ENCODE assay signal across 27 cellular contexts in genomic region chr7:111074772-111075152, GRCh38. TPM values are rescaled to one million over a fixed set of nuclear protein-coding genes. Genes with fewer than 3 reads are reported as not detected.
DNase-seq lines count a peak whose midpoint lies in the region; ATAC-seq and TF ChIP-seq lines count a peak whose summit lies in the region.
"Had no signal": no experiment of that assay in that cellular context is flagged by ENCODE, and none has a peak within 500 bp of the region (broad histone marks: within the 10 kb centered on the region; RNA-seq: fewer than 3 reads in every experiment).

No MANE protein-coding gene starts in this region.

- H3K27ac ChIP-seq in KOPT-K1 (ENCODE audit: low read depth, low read length, poor library complexity, severe bottlenecking) = peak overlapping the region; percentile 56
- H3K27ac ChIP-seq: A549, esophagus squamous epithelium, gastrocnemius medialis, lower lobe of right lung, SJSA1 had no signal

- H3K36me3 ChIP-seq in KOPT-K1 (ENCODE audit: insufficient read depth, low read length) = no peaks in the 10 kb centered on the region
- H3K36me3 ChIP-seq: esophagus squamous epithelium, gastrocnemius medialis, lower lobe of right lung, MG63, SJSA1 had no signal

- peaks cover 12% of the 10 kb centered on the region for H3K9me3 Mint-ChIP-seq in activated CD4-positive, alpha-beta T cell treated with anti-CD3 and anti-CD28 coated beads, Interleukin-2, amount 10 ng/mL, durations not matched to agents 24 days and 14 days
- H3K9me3 Mint-ChIP-seq in activated T-helper 17 cell treated with anti-CD3 and anti-CD28 coated beads, Interleukin-2, amount 50 U/mL, for 72 hours = no peaks in the 10 kb centered on the region
- no peaks in the 10 kb centered on the region for H3K9me3 Mint-ChIP-seq in nephron progenitor cell
- H3K9me3 Mint-ChIP-seq: IgD-negative memory B cell, type B pancreatic cell had no signal

- DNase-seq in activated CD4-positive, alpha-beta T cell treated with anti-CD3 and anti-CD28 coated beads, Interleukin-2, amount 10 ng/mL, durations not matched to agents 24 days and 14 days = no peak
- DNase-seq in activated CD4-positive, alpha-beta T cell treated with anti-CD3 and anti-CD28 coated beads for 4 hours = no peak
- no peak for DNase-seq in nephron progenitor cell
- DNase-seq: activated CD4-positive, CD25-positive, alpha-beta regulatory T cell treated with anti-CD3 and anti-CD28 coated beads, Interleukin-2, amount 50 U/mL, for 72 hours; effector CD4-positive, alpha-beta T cell; esophagus squamous epithelium; gastrocnemius medialis; H7; hypothalamus; lower lobe of right lung; MG63; mucosa of descending colon; NCI-H1436; NCI-H524 treated with DMSO at 0.1 percent for 48 hours; stimulated activated naive CD4-positive, alpha-beta T cell treated with Interleukin-2 at 50 U/mL for 16 hours; T1000 had no signal

- peak overlapping the region; percentile 71 for H3K4me3 Mint-ChIP-seq in activated CD4-positive, alpha-beta T cell treated with anti-CD3 and anti-CD28 coated beads, Interleukin-2, amount 10 ng/mL, durations not matched to agents 24 days and 14 days
- peak overlapping the region; percentile 78 for H3K4me3 Mint-ChIP-seq in activated T-helper 17 cell treated with anti-CD3 and anti-CD28 coated beads, Interleukin-2, amount 50 U/mL, for 72 hours
- H3K4me3 Mint-ChIP-seq in nephron progenitor cell = no peak overlapping the region
- H3K4me3 Mint-ChIP-seq: B cell, brain, IgD-negative memory B cell, type B pancreatic cell had no signal

- peaks cover 11% of the 10 kb centered on the region for H3K36me3 Mint-ChIP-seq in activated CD4-positive, alpha-beta T cell treated with anti-CD3 and anti-CD28 coated beads, Interleukin-2, amount 10 ng/mL, durations not matched to agents 24 days and 14 days (ENCODE audit: low read depth)
- no peaks in the 10 kb centered on the region for H3K36me3 Mint-ChIP-seq in activated T-helper 17 cell treated with anti-CD3 and anti-CD28 coated beads, Interleukin-2, amount 50 U/mL, for 72 hours (ENCODE audit: low read depth)
- H3K36me3 Mint-ChIP-seq in nephron progenitor cell (ENCODE audit: low read depth) = no peaks in the 10 kb centered on the region
- H3K36me3 Mint-ChIP-seq: brain, IgD-negative memory B cell, type B pancreatic cell had no signal

- H3K27ac Mint-ChIP-seq in activated CD4-positive, alpha-beta T cell treated with anti-CD3 and anti-CD28 coated beads, Interleukin-2, amount 10 ng/mL, durations not matched to agents 24 days and 14 days = peak overlapping the region; percentile 91
- H3K27ac Mint-ChIP-seq in activated T-helper 17 cell treated with anti-CD3 and anti-CD28 coated beads, Interleukin-2, amount 50 U/mL, for 72 hours = peak overlapping the region; percentile 76
- H3K27ac Mint-ChIP-seq in nephron progenitor cell = peak overlapping the region; percentile 0
- H3K27ac Mint-ChIP-seq: B cell, IgD-negative memory B cell, type B pancreatic cell had no signal

- H3K9me3 ChIP-seq in KOPT-K1 (ENCODE audit: insufficient read depth, low read length, poor library complexity, severe bottlenecking) = no peaks in the 10 kb centered on the region
- H3K9me3 ChIP-seq: A549, esophagus squamous epithelium, gastrocnemius medialis, lower lobe of right lung, MG63, mucosa of descending colon, SJSA1 had no signal

- no peak for ATAC-seq in activated T-helper 17 cell treated with anti-CD3 and anti-CD28 coated beads, Interleukin-2, amount 50 U/mL, for 72 hours (replicated peaks)
- no peak for ATAC-seq in HG02623 (IDR thresholded peaks at IDR 0.05; ENCODE audit: unreplicated experiment)
- ATAC-seq in HG02588 (IDR thresholded peaks at IDR 0.05; ENCODE audit: unreplicated experiment) = no peak
- no peak for ATAC-seq in HG03025 (IDR thresholded peaks at IDR 0.05; ENCODE audit: low FRiP score, unreplicated experiment)
- ATAC-seq: A549, lower lobe of right lung, mucosa of descending colon had no signal

- H3K27me3 Mint-ChIP-seq in activated CD4-positive, alpha-beta T cell treated with anti-CD3 and anti-CD28 coated beads, Interleukin-2, amount 10 ng/mL, durations not matched to agents 24 days and 14 days = no peaks in the 10 kb centered on the region
- H3K27me3 Mint-ChIP-seq in activated T-helper 17 cell treated with anti-CD3 and anti-CD28 coated beads, Interleukin-2, amount 50 U/mL, for 72 hours = no peaks in the 10 kb centered on the region
- H3K27me3 Mint-ChIP-seq in nephron progenitor cell (ENCODE audit: low read depth, poor library complexity) = peaks cover 2% of the 10 kb centered on the region
- H3K27me3 Mint-ChIP-seq: B cell, brain, IgD-negative memory B cell, type B pancreatic cell had no signal

- H3K4me1 Mint-ChIP-seq in activated CD4-positive, alpha-beta T cell treated with anti-CD3 and anti-CD28 coated beads, Interleukin-2, amount 10 ng/mL, durations not matched to agents 24 days and 14 days = peaks cover 47% of the 10 kb centered on the region
- H3K4me1 Mint-ChIP-seq in activated T-helper 17 cell treated with anti-CD3 and anti-CD28 coated beads, Interleukin-2, amount 50 U/mL, for 72 hours = peaks cover 49% of the 10 kb centered on the region
- peaks cover 4% of the 10 kb centered on the region for H3K4me1 Mint-ChIP-seq in nephron progenitor cell

- intact Hi-C loops in activated CD4-positive, alpha-beta T cell treated with anti-CD3 and anti-CD28 coated beads, Interleukin-2, amount 10 ng/mL, durations not matched to agents 24 days and 14 days (cut with micrococcal nuclease) = loop anchor here (1.0 kb wide), 2 partner anchors 9 to 49 kb away; no protein-coding TSS in a partner anchor

- no peak for TF ChIP-seq CTCF in nephron progenitor cell (IDR thresholded peaks at IDR 0.05)

RNA-seq across cellular contexts. Expression of gene LRRN3, which starts 16.2 kb away (rescaled TPM):
- 53.4 and 56.5 TPM in 2 replicates for total RNA-seq in activated CD4-positive, alpha-beta T cell treated with anti-CD3 and anti-CD28 coated beads, Interleukin-2, amount 10 ng/mL, durations not matched to agents 24 days and 14 days
- total RNA-seq in activated T-helper 17 cell treated with anti-CD3 and anti-CD28 coated beads, Interleukin-2, amount 50 U/mL, for 72 hours = 10 to 100 TPM in 1 of 2 donors, 1 to 10 TPM in 1; 9.6 to 30.4 TPM
- total RNA-seq: SJSA1 had no signal

Comparison
In these comparisons a context has a peak if more than half of its experiments do, and no peak if none do; other contexts are left out.
1. H3K27ac Mint-ChIP-seq: peak in every context shown above with its lines; median percentile 91 in activated CD4-positive, alpha-beta T cell treated with anti-CD3 and anti-CD28 coated beads, Interleukin-2, amount 10 ng/mL, durations not matched to agents 24 days and 14 days; 76 in activated T-helper 17 cell treated with anti-CD3 and anti-CD28 coated beads, Interleukin-2, amount 50 U/mL, for 72 hours; 0 in nephron progenitor cell.